In genomic region chr4:103443324-103443723, GRCh38 we compare ENCODE assay signal across 19 cellular contexts.
DNase-seq lines count a peak whose midpoint lies in the region; ATAC-seq and TF ChIP-seq lines count a peak whose summit lies in the region.
"Had no signal": no experiment of that assay in that cellular context is flagged by ENCODE, and none has a peak within 500 bp of the region (broad histone marks: within the 10 kb centered on the region; RNA-seq: fewer than 3 reads in every experiment).

No MANE protein-coding gene starts in this region.

- no CpG with 5 or more reads among the region's 3 CpGs for WGBS in trophoblast cell (ENCODE audit: extremely low coverage, insufficient coverage, insufficient read length)

- H3K27ac ChIP-seq in trophoblast cell (ENCODE audit: low read depth, low read length) (no peak overlapping the region), ascending aorta (no peak overlapping the region)
- H3K27ac ChIP-seq: BLaER1 treated with 17β-estradiol and CSF1 and Interleukin-3, amounts not matched to agents 10 nM and 100 nM; KMS-11; sigmoid colon; SK-N-MC had no signal

- H4K8ac ChIP-seq in trophoblast cell (ENCODE audit: low read depth, low read length) = no peak overlapping the region

- H3K27me3 ChIP-seq in trophoblast cell (ENCODE audit: insufficient read depth, low read length) (no peaks in the 10 kb centered on the region), ascending aorta (no peaks in the 10 kb centered on the region)
- H3K27me3 ChIP-seq: BLaER1 treated with 17β-estradiol and CSF1 and Interleukin-3, amounts not matched to agents 10 nM and 100 nM; sigmoid colon had no signal

- no peak overlapping the region for H2BK12ac ChIP-seq in trophoblast cell (ENCODE audit: low read length)

- no peak overlapping the region for H2AFZ ChIP-seq in trophoblast cell (ENCODE audit: insufficient read depth, low read length, poor library complexity)

- H3K79me1 ChIP-seq in trophoblast cell (ENCODE audit: low read length) = no peaks in the 10 kb centered on the region

- no peaks in the 10 kb centered on the region for H3K4me1 ChIP-seq in trophoblast cell (ENCODE audit: control insufficient read depth in 1 of 2, insufficient read depth in 2 of 2, low read length in 2 of 2)
- no peaks in the 10 kb centered on the region for H3K4me1 ChIP-seq in ascending aorta
- H3K4me1 ChIP-seq: BLaER1 treated with 17β-estradiol and CSF1 and Interleukin-3, amounts not matched to agents 10 nM and 100 nM; sigmoid colon had no signal

- H3K23ac ChIP-seq in trophoblast cell (ENCODE audit: low read length) = no peak overlapping the region

- no peak overlapping the region for H2BK5ac ChIP-seq in trophoblast cell (ENCODE audit: low read depth, low read length, poor library complexity)

- no peak overlapping the region for H4K12ac ChIP-seq in trophoblast cell (ENCODE audit: low read depth, low read length)

- H3K14ac ChIP-seq in trophoblast cell (ENCODE audit: low read length) = no peak overlapping the region

- H2BK120ac ChIP-seq in trophoblast cell (ENCODE audit: insufficient read depth, low read length, poor library complexity) = no peak overlapping the region

- no peak overlapping the region for H4K91ac ChIP-seq in trophoblast cell (ENCODE audit: low read depth, low read length)

- no peak for ATAC-seq in GM18519 (IDR thresholded peaks at IDR 0.05; ENCODE audit: low FRiP score, unreplicated experiment)
- ATAC-seq: esophagus mucosa, left colon had no signal

- H3K79me2 ChIP-seq in trophoblast cell (ENCODE audit: control insufficient read depth, insufficient read depth, low read length, poor library complexity) = no peaks in the 10 kb centered on the region

- no peaks in the 10 kb centered on the region for H3K36me3 ChIP-seq in trophoblast cell (ENCODE audit: control insufficient read depth in 1 of 2, insufficient read depth in 2 of 2, low read length in 2 of 2)
- no peaks in the 10 kb centered on the region for H3K36me3 ChIP-seq in ascending aorta
- H3K36me3 ChIP-seq: BLaER1 treated with 17β-estradiol and CSF1 and Interleukin-3, amounts not matched to agents 10 nM and 100 nM; sigmoid colon had no signal

- H3K9me3 ChIP-seq in trophoblast cell (ENCODE audit: insufficient read depth, low read depth, low read length) (no peaks in the 10 kb centered on the region), ascending aorta (no peaks in the 10 kb centered on the region)
- H3K9me3 ChIP-seq: BLaER1 treated with 17β-estradiol and CSF1 and Interleukin-3, amounts not matched to agents 10 nM and 100 nM had no signal

- H3K9ac ChIP-seq in trophoblast cell (ENCODE audit: low read length) = no peak overlapping the region
- H3K9ac ChIP-seq: BLaER1 treated with 17β-estradiol and CSF1 and Interleukin-3, amounts not matched to agents 10 nM and 100 nM; KMS-11 had no signal

- H3K4ac ChIP-seq in trophoblast cell (ENCODE audit: low read depth, low read length) = no peak overlapping the region

- TF ChIP-seq CTCF in epithelial cell of esophagus (IDR thresholded peaks at IDR 0.05; ENCODE audit: insufficient read depth, low read depth, low read length, missing control alignments) (no peak), ascending aorta (IDR thresholded peaks at IDR 0.05) (no peak)

- intact Hi-C loops in ascending aorta (cut with DNase I) = no loop called here

- H3K4me3 ChIP-seq in epithelial cell of esophagus (ENCODE audit: low read length) = no peak overlapping the region
- H3K4me3 ChIP-seq in trophoblast cell (ENCODE audit: low read depth, low read length) = no peak overlapping the region
- H3K4me3 ChIP-seq in ascending aorta = no peak overlapping the region
- H3K4me3 ChIP-seq: BLaER1 treated with 17β-estradiol and CSF1 and Interleukin-3, amounts not matched to agents 10 nM and 100 nM; sigmoid colon; SK-N-MC had no signal

- H3K18ac ChIP-seq in trophoblast cell (ENCODE audit: low read length) = no peak overlapping the region

- peak; percentile 60 for DNase-seq in HCEC 1CT
- peak; percentile 5 for DNase-seq in NCI-H460 (ENCODE audit: extremely low read depth, low read depth)
- DNase-seq in epithelial cell of esophagus (ENCODE audit: low read depth) = peak; percentile 77
- DNase-seq in trophoblast cell = peak; percentile 86 to 94
- DNase-seq in ascending aorta (ENCODE audit: low spot score in 2 of 2) = no peak
- DNase-seq in stimulated activated CD4-positive, alpha-beta T cell treated with anti-CD3 and anti-CD28 coated beads, Interleukin-1b, Interleukin-23, amount 100 ng/mL, for 48 hours = no peak
- DNase-seq: activated CD4-positive, alpha-beta T cell treated with anti-CD3 and anti-CD28 coated beads, Interleukin-2, amount 10 ng/mL, durations not matched to agents 7 days and 5 days; activated naive CD4-positive, alpha-beta T cell treated with anti-CD3 and anti-CD28 coated beads for 36 hours; DMS 273 treated with DMSO at 0.1 percent for 48 hours; hippocampal formation; left colon; NCI-H1417 treated with DMSO at 0.1 percent for 48 hours; sigmoid colon; stimulated activated CD4-positive, alpha-beta T cell treated with anti-CD3 and anti-CD28 coated beads, Interleukin-4, amount 100 ng/mL, for 24 hours had no signal

- H2AK5ac ChIP-seq in trophoblast cell (ENCODE audit: low read length) = no peak overlapping the region

- H3K4me2 ChIP-seq in trophoblast cell (ENCODE audit: low read length) = no peak overlapping the region
- H3K4me2 ChIP-seq: BLaER1 treated with 17β-estradiol and CSF1 and Interleukin-3, amounts not matched to agents 10 nM and 100 nM; KMS-11 had no signal

Comparison
In these comparisons a context has a peak if more than half of its experiments do, and no peak if none do; other contexts are left out.
1. DNase-seq: peak in HCEC 1CT (single experiment), NCI-H460 (single experiment), epithelial cell of esophagus (single experiment) and trophoblast cell (2 of 2); none in ascending aorta (0 of 2) and stimulated activated CD4-positive, alpha-beta T cell treated with anti-CD3 and anti-CD28 coated beads, Interleukin-1b, Interleukin-23, amount 100 ng/mL, for 48 hours (single experiment).